8 cellular contexts compared by ENCODE assay signal in genomic region chr6:37182736-37183590, GRCh38. TPM values are rescaled to one million over a fixed set of nuclear protein-coding genes. Genes with fewer than 3 reads are reported as not detected.
DNase-seq lines count a peak whose midpoint lies in the region; ATAC-seq lines count a peak whose summit lies in the region.

No MANE protein-coding gene starts in this region.

- DNase-seq in Right ventricle myocardium superior (no peak), cardiac septum (ENCODE audit: low spot score) (no peak), medulla oblongata (ENCODE audit: extremely low spot score) (peak; percentile 73), kidney glomerular epithelial cell (lab: John Stamatoyannopoulos, UW) (no peak), DMS79 treated with DMSO at 0.1 percent for 48 hours (lab: John Stamatoyannopoulos, UW) (no peak), HPDE6-E6E7 (ENCODE audit: extremely low spot score) (no peak)
- peak; percentile 71 for DNase-seq in activated T-helper 1 cell treated with anti-CD3 and anti-CD28 coated beads, Interleukin-12 subunit alpha, Interleukin-12 subunit beta, Interleukin-2, Interleukin-4 antibody, amounts not matched to agents 30 ng/mL and 10 ng/mL and 1 ng/mL, durations not matched to agents 14 hours and 24 hours and 36 hours (ENCODE audit: low spot score)

- H3K36me3 Mint-ChIP-seq in activated T-helper 1 cell treated with anti-CD3 and anti-CD28 coated beads, Interleukin-12 subunit alpha, Interleukin-12 subunit beta, Interleukin-2, Interleukin-4 antibody, amounts not matched to agents 30 ng/mL and 10 ng/mL and 1 ng/mL, durations not matched to agents 14 hours and 24 hours and 36 hours (ENCODE audit: low read depth): peaks cover 12% of the 10 kb centered on the region

- peaks cover 10% of the 10 kb centered on the region for H3K9me3 Mint-ChIP-seq in activated T-helper 1 cell treated with anti-CD3 and anti-CD28 coated beads, Interleukin-12 subunit alpha, Interleukin-12 subunit beta, Interleukin-2, Interleukin-4 antibody, amounts not matched to agents 30 ng/mL and 10 ng/mL and 1 ng/mL, durations not matched to agents 14 hours and 24 hours and 36 hours

- intact Hi-C loops in Right ventricle myocardium superior (cut with DNase I): no loop called here
- intact Hi-C loops in cardiac septum (cut with DNase I): no loop called here
- intact Hi-C loops in activated T-helper 1 cell treated with anti-CD3 and anti-CD28 coated beads, Interleukin-12 subunit alpha, Interleukin-12 subunit beta, Interleukin-2, Interleukin-4 antibody, amounts not matched to agents 30 ng/mL and 10 ng/mL and 1 ng/mL, durations not matched to agents 14 hours and 24 hours and 36 hours (cut with micrococcal nuclease): loop anchor here (1.0 kb wide), 2 partner anchors 9 to 10 kb away; no protein-coding TSS in a partner anchor

- peak overlapping the region; percentile 75 for H3K4me3 Mint-ChIP-seq in activated T-helper 1 cell treated with anti-CD3 and anti-CD28 coated beads, Interleukin-12 subunit alpha, Interleukin-12 subunit beta, Interleukin-2, Interleukin-4 antibody, amounts not matched to agents 30 ng/mL and 10 ng/mL and 1 ng/mL, durations not matched to agents 14 hours and 24 hours and 36 hours

- peak overlapping the region; percentile 98 for H3K27ac Mint-ChIP-seq in activated T-helper 1 cell treated with anti-CD3 and anti-CD28 coated beads, Interleukin-12 subunit alpha, Interleukin-12 subunit beta, Interleukin-2, Interleukin-4 antibody, amounts not matched to agents 30 ng/mL and 10 ng/mL and 1 ng/mL, durations not matched to agents 14 hours and 24 hours and 36 hours

- peaks cover 54% of the 10 kb centered on the region for H3K4me1 Mint-ChIP-seq in activated T-helper 1 cell treated with anti-CD3 and anti-CD28 coated beads, Interleukin-12 subunit alpha, Interleukin-12 subunit beta, Interleukin-2, Interleukin-4 antibody, amounts not matched to agents 30 ng/mL and 10 ng/mL and 1 ng/mL, durations not matched to agents 14 hours and 24 hours and 36 hours (ENCODE audit: low read depth)

- H3K27me3 Mint-ChIP-seq in activated T-helper 1 cell treated with anti-CD3 and anti-CD28 coated beads, Interleukin-12 subunit alpha, Interleukin-12 subunit beta, Interleukin-2, Interleukin-4 antibody, amounts not matched to agents 30 ng/mL and 10 ng/mL and 1 ng/mL, durations not matched to agents 14 hours and 24 hours and 36 hours (ENCODE audit: insufficient read depth): no peaks in the 10 kb centered on the region

- ATAC-seq in Right ventricle myocardium superior (ENCODE audit: poor library complexity) (peak; percentile 79), GM21390 (IDR thresholded peaks at IDR 0.05; ENCODE audit: unreplicated experiment) (no peak)

RNA-seq across cellular contexts. Expression of gene PIM1, which starts 13.0 kb away (rescaled TPM):
- 28.3 TPM for total RNA-seq in Right ventricle myocardium superior
- total RNA-seq in cardiac septum: 16.6 TPM
- 182 and 192 TPM in 2 replicates for total RNA-seq in activated T-helper 1 cell treated with anti-CD3 and anti-CD28 coated beads, Interleukin-12 subunit alpha, Interleukin-12 subunit beta, Interleukin-2, Interleukin-4 antibody, amounts not matched to agents 30 ng/mL and 10 ng/mL and 1 ng/mL, durations not matched to agents 14 hours and 24 hours and 36 hours

Comparison
In these comparisons a context has a peak if more than half of its experiments do, and no peak if none do; other contexts are left out.
1. DNase-seq: peak in activated T-helper 1 cell treated with anti-CD3 and anti-CD28 coated beads, Interleukin-12 subunit alpha, Interleukin-12 subunit beta, Interleukin-2, Interleukin-4 antibody, amounts not matched to agents 30 ng/mL and 10 ng/mL and 1 ng/mL, durations not matched to agents 14 hours and 24 hours and 36 hours (single experiment) and medulla oblongata (single experiment); none in Right ventricle myocardium superior (single experiment), cardiac septum (single experiment), kidney glomerular epithelial cell (single experiment), DMS79 treated with DMSO at 0.1 percent for 48 hours (single experiment) and HPDE6-E6E7 (single experiment).